In the genomic region with DNA sequence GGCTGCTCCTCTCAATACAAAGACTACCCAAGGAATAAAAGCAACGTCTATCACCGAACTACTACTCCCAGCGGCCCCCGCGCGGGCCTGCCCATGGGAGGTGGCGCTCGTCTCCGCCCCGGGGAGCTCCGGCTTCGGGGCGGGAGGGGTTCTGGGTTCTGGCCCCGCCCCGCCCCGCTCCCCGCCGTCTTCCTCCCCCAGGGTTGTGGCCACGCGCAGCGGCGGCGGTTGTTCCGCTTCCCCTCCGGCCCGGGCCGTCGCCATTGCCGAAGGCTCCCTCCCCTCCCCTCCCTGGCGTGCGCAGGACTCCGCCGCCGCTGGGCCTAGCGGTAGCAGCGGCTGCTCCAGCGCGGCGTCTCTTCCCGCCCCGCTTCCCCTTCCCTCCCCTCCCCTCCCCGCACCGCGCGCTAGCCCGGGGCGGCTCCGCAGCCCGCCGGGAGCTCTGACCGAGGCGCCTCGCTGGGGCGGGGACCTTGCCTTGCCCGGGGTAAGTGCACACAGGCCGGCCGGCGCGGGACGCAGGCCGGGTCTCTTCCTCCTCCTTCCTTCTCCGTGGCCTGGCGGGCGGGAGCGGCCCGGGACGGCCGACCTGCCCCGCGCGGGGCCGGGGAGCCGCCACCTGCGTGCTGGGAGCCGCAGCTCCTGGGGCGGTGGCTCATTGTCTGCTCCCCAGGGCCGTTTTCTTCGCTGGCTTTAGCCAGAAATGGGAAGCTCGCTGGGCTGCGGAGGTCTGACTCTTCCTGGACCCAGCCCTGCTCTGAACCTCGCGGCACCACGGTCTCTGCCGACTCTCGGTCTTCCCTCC, we compare ENCODE assay signal across 8 cellular contexts. TPM values are rescaled to one million over a fixed set of nuclear protein-coding genes. Genes with fewer than 3 reads are reported as not detected.
DNase-seq lines count a peak whose midpoint lies in the region; ATAC-seq and TF ChIP-seq lines count a peak whose summit lies in the region.

A gene (plus strand): TSS at position 187 of the 805 bp plus-strand sequence. CDS start 42,790 bp downstream, outside the sequence.

- peak; percentile 95 for DNase-seq in GM13976 (ENCODE audit: low spot score)
- peak; percentile 86 for DNase-seq in NCI-H1694 treated with DMSO at 0.1 percent for 48 hours (lab: John Stamatoyannopoulos, UW)
- peak; percentile 90 to 94 (median 92) for DNase-seq in adrenal gland
- DNase-seq in cardiac septum (ENCODE audit: low spot score), result peak; percentile 98
- peak; percentile 77 to 86 for DNase-seq in trophoblast cell
- DNase-seq in tibial artery, result peak; percentile 91 to 95

- intact Hi-C loops in T-helper 1 cell treated with Interleukin-12 subunit alpha and Interleukin-12 subunit beta and Interleukin-4 antibody, amounts not matched to agents 30 ng/mL and 1 ng/mL, for 36 hours (cut with micrococcal nuclease), result loop anchor here (1.0 to 10.0 kb wide), 12 partner anchors 13 to 815 kb away; a partner anchor contains a TSS
- intact Hi-C loops in adrenal gland (cut with DNase I) (loop anchor here in 1 of 2 donors (10.0 kb wide), 1 partner anchor 65 kb away; no protein-coding TSS in a partner anchor), cardiac septum (cut with DNase I) (loop anchor here (1.0 kb wide), 2 partner anchors 28 to 127 kb away; a partner anchor contains a TSS), tibial artery (cut with DNase I; ENCODE audit: low total_unique reads) (loop anchor here (10.0 kb wide), 1 partner anchor 225 kb away; a partner anchor contains a TSS)

- in situ Hi-C loops in GM13976 (cut with MboI; ENCODE audit: low sequenced_read_pairs, unreplicated experiment), result no loop called here

- H2AK5ac ChIP-seq in trophoblast cell (ENCODE audit: low read length), result peak within 1 kb of the TSS; percentile 13

- H3K4me1 ChIP-seq in adrenal gland (replicated peaks in 1 of 2), result peaks cover 6 to 16% of the 10 kb centered on the region in 2 donors
- no peaks in the 10 kb centered on the region for H3K4me1 ChIP-seq in trophoblast cell (ENCODE audit: control insufficient read depth in 1 of 2, insufficient read depth in 2 of 2, low read length in 2 of 2)
- peaks cover 0 to 30% (median 8%) of the 10 kb centered on the region in 4 donors for H3K4me1 ChIP-seq in tibial artery

- H2BK120ac ChIP-seq in trophoblast cell (ENCODE audit: insufficient read depth, low read length, poor library complexity), result peak within 1 kb of the TSS; percentile 94

- peak within 1 kb of the TSS; percentile 87 for H2BK5ac ChIP-seq in trophoblast cell (ENCODE audit: low read depth, low read length, poor library complexity)

- no peak within 1 kb of the TSS for H3K23ac ChIP-seq in trophoblast cell (ENCODE audit: low read length)

- H3K9ac ChIP-seq in trophoblast cell (ENCODE audit: low read length), result peak within 1 kb of the TSS; percentile 98

- peak; percentile 79 for ATAC-seq in HG02870 (IDR thresholded peaks at IDR 0.05; ENCODE audit: unreplicated experiment)

- H3K9me3 ChIP-seq in adrenal gland (replicated peaks in 1 of 3), result no peaks in the 10 kb centered on the region
- H3K9me3 ChIP-seq in trophoblast cell (ENCODE audit: insufficient read depth, low read depth, low read length), result no peaks in the 10 kb centered on the region
- no peaks in the 10 kb centered on the region for H3K9me3 ChIP-seq in tibial artery

- H3K27me3 ChIP-seq in adrenal gland (no peaks in the 10 kb centered on the region), trophoblast cell (ENCODE audit: insufficient read depth, low read length) (no peaks in the 10 kb centered on the region), tibial artery (no peaks in the 10 kb centered on the region)

- peak within 1 kb of the TSS; percentile 91 for H4K91ac ChIP-seq in trophoblast cell (ENCODE audit: low read depth, low read length)

- TF ChIP-seq POLR2A in adrenal gland (IDR thresholded peaks at IDR 0.05), result peak in 1 of 2 donors; percentile 74

- H3K27ac ChIP-seq in adrenal gland (peak within 1 kb of the TSS; percentile 93 to 99 (median 95)), trophoblast cell (ENCODE audit: low read depth, low read length) (peak within 1 kb of the TSS; percentile 93), tibial artery (peak within 1 kb of the TSS; percentile 91 to 99)

- no peaks in the 10 kb centered on the region for H3K36me3 ChIP-seq in adrenal gland (replicated peaks in 1 of 2)
- H3K36me3 ChIP-seq in trophoblast cell (ENCODE audit: control insufficient read depth in 1 of 2, insufficient read depth in 2 of 2, low read length in 2 of 2), result no peaks in the 10 kb centered on the region
- no peaks in the 10 kb centered on the region for H3K36me3 ChIP-seq in tibial artery

- H3K18ac ChIP-seq in trophoblast cell (ENCODE audit: low read length), result peak within 1 kb of the TSS; percentile 95

- 1 to 2% (median 1%) methylated on average over 10 to 85 of the region's 85 CpGs for WGBS in adrenal gland, 4 donors
- WGBS in trophoblast cell (ENCODE audit: extremely low coverage, insufficient coverage, insufficient read length), result no CpG with 5 or more reads among the region's 85 CpGs

- peak within 1 kb of the TSS; percentile 73 for H4K12ac ChIP-seq in trophoblast cell (ENCODE audit: low read depth, low read length)

- H4K8ac ChIP-seq in trophoblast cell (ENCODE audit: low read depth, low read length), result peak within 1 kb of the TSS; percentile 86

- peaks cover 21% of the 10 kb centered on the region for H3K79me2 ChIP-seq in trophoblast cell (ENCODE audit: control insufficient read depth, insufficient read depth, low read length, poor library complexity)

- peak within 1 kb of the TSS; percentile 94 for H3K14ac ChIP-seq in trophoblast cell (ENCODE audit: low read length)

- H3K4ac ChIP-seq in trophoblast cell (ENCODE audit: low read depth, low read length), result peak within 1 kb of the TSS; percentile 98

- H2AFZ ChIP-seq in trophoblast cell (ENCODE audit: insufficient read depth, low read length, poor library complexity), result peak within 1 kb of the TSS; percentile 77

- peak within 1 kb of the TSS; percentile 75 to 99 (median 84) for H3K4me3 ChIP-seq in adrenal gland
- peak within 1 kb of the TSS; percentile 93 for H3K4me3 ChIP-seq in trophoblast cell (ENCODE audit: low read depth, low read length)
- peak within 1 kb of the TSS; percentile 77 to 97 for H3K4me3 ChIP-seq in tibial artery

- peak within 1 kb of the TSS; percentile 45 for H2BK12ac ChIP-seq in trophoblast cell (ENCODE audit: low read length)

- peaks cover 10% of the 10 kb centered on the region for H3K79me1 ChIP-seq in trophoblast cell (ENCODE audit: low read length)

- TF ChIP-seq CTCF in GM13976 (IDR thresholded peaks at IDR 0.05; ENCODE audit: borderline replicate concordance, control extremely low read depth, extremely low read depth, insufficient read depth, missing control alignments), result no peak
- peak in 1 of 6 experiments; percentile 19 for TF ChIP-seq CTCF in adrenal gland (IDR thresholded peaks at IDR 0.05)
- no peak for TF ChIP-seq CTCF in tibial artery (IDR thresholded peaks at IDR 0.05)

- H3K4me2 ChIP-seq in trophoblast cell (ENCODE audit: low read length), result peak within 1 kb of the TSS; percentile 77

RNA-seq across cellular contexts. Expression of the gene that starts here (rescaled TPM):
- total RNA-seq in T-helper 1 cell treated with Interleukin-12 subunit alpha and Interleukin-12 subunit beta and Interleukin-4 antibody, amounts not matched to agents 30 ng/mL and 1 ng/mL, for 36 hours, result 93.9 and 97.7 TPM in 2 replicates
- total RNA-seq in adrenal gland (10 to 100 TPM; 22.1 to 62.0 (median 53.5) TPM), cardiac septum (43.3 TPM)
- 10 to 100 TPM; 15.3 to 43.5 (median 16.3) TPM for polyA plus RNA-seq in adrenal gland
- 38.4 and 40.0 TPM in 2 replicates for polyA plus RNA-seq in trophoblast cell (2013)

Comparison
In these comparisons a context has a peak if more than half of its experiments do, and no peak if none do; other contexts are left out.
1. Peak in every context shown above with its lines: DNase-seq, ATAC-seq, H3K4me3 ChIP-seq and H3K27ac ChIP-seq.